21 cellular contexts compared by ENCODE assay signal in genomic region chr6:102853249-102853955, GRCh38.
DNase-seq lines count a peak whose midpoint lies in the region; ATAC-seq lines count a peak whose summit lies in the region.
"Had no signal": no experiment of that assay in that cellular context is flagged by ENCODE, and none has a peak within 500 bp of the region (broad histone marks: within the 10 kb centered on the region; RNA-seq: fewer than 3 reads in every experiment).

No MANE protein-coding gene starts in this region.

- no peak overlapping the region for H3K27ac ChIP-seq in mesendoderm (ENCODE audit: low read depth, low read length)
- H3K27ac ChIP-seq: 22Rv1, KMS-11, transverse colon had no signal

- no peaks in the 10 kb centered on the region for H3K36me3 Mint-ChIP-seq in activated T-helper 1 cell treated with anti-CD3 and anti-CD28 coated beads, Interleukin-12 subunit alpha, Interleukin-12 subunit beta, Interleukin-2, Interleukin-4 antibody, amounts not matched to agents 30 ng/mL and 10 ng/mL and 1 ng/mL, durations not matched to agents 14 hours and 24 hours and 36 hours (ENCODE audit: low read depth)
- H3K36me3 Mint-ChIP-seq: activated CD4-positive, alpha-beta memory T cell treated with anti-CD3 and anti-CD28 coated beads for 36 hours; activated naive CD8-positive, alpha-beta T cell treated with anti-CD3 and anti-CD28 coated beads, Interleukin-2, amount 10 ng/mL, durations not matched to agents 7 days and 5 days; CD8-positive, alpha-beta T cell had no signal

- peaks cover 7% of the 10 kb centered on the region for H3K4me1 Mint-ChIP-seq in activated T-helper 1 cell treated with anti-CD3 and anti-CD28 coated beads, Interleukin-12 subunit alpha, Interleukin-12 subunit beta, Interleukin-2, Interleukin-4 antibody, amounts not matched to agents 30 ng/mL and 10 ng/mL and 1 ng/mL, durations not matched to agents 14 hours and 24 hours and 36 hours (ENCODE audit: low read depth)
- H3K4me1 Mint-ChIP-seq: activated naive CD8-positive, alpha-beta T cell treated with anti-CD3 and anti-CD28 coated beads, Interleukin-2, amount 10 ng/mL, durations not matched to agents 7 days and 5 days; stimulated activated naive CD8-positive, alpha-beta T cell treated with anti-CD3 and anti-CD28 coated beads, Interleukin-15, amount 100 ng/mL, for 72 hours had no signal

- H3K27me3 ChIP-seq in mesendoderm (ENCODE audit: insufficient read depth, low read length, poor library complexity): no peaks in the 10 kb centered on the region
- H3K27me3 ChIP-seq: transverse colon had no signal

- DNase-seq in DMS 273 (lab: John Stamatoyannopoulos, UW; ENCODE audit: unreplicated experiment): peak; percentile 37
- no peak for DNase-seq in DMS 273 treated with DMSO at 0.1 percent for 48 hours (lab: John Stamatoyannopoulos, UW)
- peak; percentile 15 for DNase-seq in HuH-7 (ENCODE audit: low spot score)
- peak; percentile 9 to 16 for DNase-seq in SHP77 (lab: John Stamatoyannopoulos, UW)
- peak; percentile 6 for DNase-seq in mesendoderm
- DNase-seq in activated T-helper 1 cell treated with anti-CD3 and anti-CD28 coated beads, Interleukin-12 subunit alpha, Interleukin-12 subunit beta, Interleukin-2, Interleukin-4 antibody, amounts not matched to agents 30 ng/mL and 10 ng/mL and 1 ng/mL, durations not matched to agents 14 hours and 24 hours and 36 hours (ENCODE audit: low spot score): no peak
- DNase-seq: activated CD4-positive, alpha-beta memory T cell treated with anti-CD3 and anti-CD28 coated beads for 36 hours; activated effector memory CD4-positive, alpha-beta T cell treated with Interleukin-2 at 50 U/mL for 16 hours; activated naive CD8-positive, alpha-beta T cell treated with anti-CD3 and anti-CD28 coated beads, Interleukin-2, amount 10 ng/mL, durations not matched to agents 7 days and 5 days; CD8-positive, alpha-beta T cell; DND-41; GOT3; kidney glomerular epithelial cell; NCI-H187; stimulated activated naive CD8-positive, alpha-beta T cell treated with anti-CD3 and anti-CD28 coated beads, Interleukin-15, amount 100 ng/mL, for 72 hours; T-helper 9 cell; transverse colon had no signal

- no peaks in the 10 kb centered on the region for H3K36me3 ChIP-seq in mesendoderm (ENCODE audit: control insufficient read depth, insufficient read depth, low read length)
- H3K36me3 ChIP-seq: transverse colon had no signal

- H3K18ac ChIP-seq in mesendoderm (ENCODE audit: low read length): no peak overlapping the region

- no peak overlapping the region for H2BK5ac ChIP-seq in mesendoderm (ENCODE audit: low read length)

- H4K8ac ChIP-seq in mesendoderm (ENCODE audit: low read depth, low read length): no peak overlapping the region

- no peak overlapping the region for H2BK15ac ChIP-seq in mesendoderm (replicated peaks; ENCODE audit: low read depth)

- no peak overlapping the region for H3K4me3 Mint-ChIP-seq in activated T-helper 1 cell treated with anti-CD3 and anti-CD28 coated beads, Interleukin-12 subunit alpha, Interleukin-12 subunit beta, Interleukin-2, Interleukin-4 antibody, amounts not matched to agents 30 ng/mL and 10 ng/mL and 1 ng/mL, durations not matched to agents 14 hours and 24 hours and 36 hours
- H3K4me3 Mint-ChIP-seq: activated CD4-positive, alpha-beta memory T cell treated with anti-CD3 and anti-CD28 coated beads for 36 hours; activated naive CD8-positive, alpha-beta T cell treated with anti-CD3 and anti-CD28 coated beads, Interleukin-2, amount 10 ng/mL, durations not matched to agents 7 days and 5 days; CD8-positive, alpha-beta T cell; stimulated activated naive CD8-positive, alpha-beta T cell treated with anti-CD3 and anti-CD28 coated beads, Interleukin-15, amount 100 ng/mL, for 72 hours had no signal

- intact Hi-C loops in activated T-helper 1 cell treated with anti-CD3 and anti-CD28 coated beads, Interleukin-12 subunit alpha, Interleukin-12 subunit beta, Interleukin-2, Interleukin-4 antibody, amounts not matched to agents 30 ng/mL and 10 ng/mL and 1 ng/mL, durations not matched to agents 14 hours and 24 hours and 36 hours (cut with micrococcal nuclease): no loop called here

- no CpG with 5 or more reads among the region's 2 CpGs for WGBS in mesendoderm (ENCODE audit: extremely low coverage, insufficient coverage, low lambda C conversion rate)

- H3K79me2 ChIP-seq in mesendoderm (ENCODE audit: control insufficient read depth, insufficient read depth, low read length): no peaks in the 10 kb centered on the region

- H3K56ac ChIP-seq in mesendoderm (ENCODE audit: low read length): no peak overlapping the region

- no peak overlapping the region for H3K23ac ChIP-seq in mesendoderm (ENCODE audit: low read length)

- H3K4me2 ChIP-seq in mesendoderm (ENCODE audit: low read length): no peak overlapping the region
- H3K4me2 ChIP-seq: KMS-11 had no signal

- no peaks in the 10 kb centered on the region for H3K27me3 Mint-ChIP-seq in activated T-helper 1 cell treated with anti-CD3 and anti-CD28 coated beads, Interleukin-12 subunit alpha, Interleukin-12 subunit beta, Interleukin-2, Interleukin-4 antibody, amounts not matched to agents 30 ng/mL and 10 ng/mL and 1 ng/mL, durations not matched to agents 14 hours and 24 hours and 36 hours (ENCODE audit: insufficient read depth)
- H3K27me3 Mint-ChIP-seq: activated CD4-positive, alpha-beta memory T cell treated with anti-CD3 and anti-CD28 coated beads for 36 hours; activated naive CD8-positive, alpha-beta T cell treated with anti-CD3 and anti-CD28 coated beads, Interleukin-2, amount 10 ng/mL, durations not matched to agents 7 days and 5 days; stimulated activated naive CD8-positive, alpha-beta T cell treated with anti-CD3 and anti-CD28 coated beads, Interleukin-15, amount 100 ng/mL, for 72 hours had no signal

- no peaks in the 10 kb centered on the region for H3K4me1 ChIP-seq in mesendoderm (ENCODE audit: control insufficient read depth, low read depth, low read length)
- H3K4me1 ChIP-seq: transverse colon had no signal

- no peak for ATAC-seq in activated CD4-positive, CD25-positive, alpha-beta regulatory T cell treated with anti-CD3 and anti-CD28 coated beads, Interleukin-2, amount 50 U/mL, for 24 hours
- ATAC-seq in HG02970 (IDR thresholded peaks at IDR 0.05; ENCODE audit: low FRiP score, unreplicated experiment): no peak
- ATAC-seq: CD8-positive, alpha-beta T cell; stimulated activated naive CD8-positive, alpha-beta T cell treated with anti-CD3 and anti-CD28 coated beads, Interleukin-15, amount 100 ng/mL, for 72 hours had no signal

- no peak overlapping the region for H4K5ac ChIP-seq in mesendoderm (ENCODE audit: low read length)

- no peak overlapping the region for H3K4me3 ChIP-seq in mesendoderm (ENCODE audit: low read length)
- H3K4me3 ChIP-seq: transverse colon had no signal

- no peak overlapping the region for H3K4ac ChIP-seq in mesendoderm (ENCODE audit: low read depth, low read length)

- H3K9me3 Mint-ChIP-seq in activated T-helper 1 cell treated with anti-CD3 and anti-CD28 coated beads, Interleukin-12 subunit alpha, Interleukin-12 subunit beta, Interleukin-2, Interleukin-4 antibody, amounts not matched to agents 30 ng/mL and 10 ng/mL and 1 ng/mL, durations not matched to agents 14 hours and 24 hours and 36 hours: no peaks in the 10 kb centered on the region
- H3K9me3 Mint-ChIP-seq: activated CD4-positive, alpha-beta memory T cell treated with anti-CD3 and anti-CD28 coated beads for 36 hours; activated naive CD8-positive, alpha-beta T cell treated with anti-CD3 and anti-CD28 coated beads, Interleukin-2, amount 10 ng/mL, durations not matched to agents 7 days and 5 days; stimulated activated naive CD8-positive, alpha-beta T cell treated with anti-CD3 and anti-CD28 coated beads, Interleukin-15, amount 100 ng/mL, for 72 hours had no signal

- H2AK5ac ChIP-seq in mesendoderm (ENCODE audit: low read length): no peak overlapping the region

- no peak overlapping the region for H2BK120ac ChIP-seq in mesendoderm (ENCODE audit: low read depth, low read length)

- H3K9ac ChIP-seq in mesendoderm (ENCODE audit: low read length): no peak overlapping the region
- H3K9ac ChIP-seq: KMS-11 had no signal

- no peak overlapping the region for H3K27ac Mint-ChIP-seq in activated T-helper 1 cell treated with anti-CD3 and anti-CD28 coated beads, Interleukin-12 subunit alpha, Interleukin-12 subunit beta, Interleukin-2, Interleukin-4 antibody, amounts not matched to agents 30 ng/mL and 10 ng/mL and 1 ng/mL, durations not matched to agents 14 hours and 24 hours and 36 hours
- H3K27ac Mint-ChIP-seq: activated CD4-positive, alpha-beta memory T cell treated with anti-CD3 and anti-CD28 coated beads for 36 hours; activated naive CD8-positive, alpha-beta T cell treated with anti-CD3 and anti-CD28 coated beads, Interleukin-2, amount 10 ng/mL, durations not matched to agents 7 days and 5 days; CD8-positive, alpha-beta T cell; stimulated activated naive CD8-positive, alpha-beta T cell treated with anti-CD3 and anti-CD28 coated beads, Interleukin-15, amount 100 ng/mL, for 72 hours had no signal

- no peaks in the 10 kb centered on the region for H3K79me1 ChIP-seq in mesendoderm (ENCODE audit: low read length)

Comparison
In these comparisons a context has a peak if more than half of its experiments do, and no peak if none do; other contexts are left out.
1. DNase-seq: peak in DMS 273 (single experiment), HuH-7 (single experiment), SHP77 (2 of 2) and mesendoderm (single experiment); none in DMS 273 treated with DMSO at 0.1 percent for 48 hours (single experiment) and activated T-helper 1 cell treated with anti-CD3 and anti-CD28 coated beads, Interleukin-12 subunit alpha, Interleukin-12 subunit beta, Interleukin-2, Interleukin-4 antibody, amounts not matched to agents 30 ng/mL and 10 ng/mL and 1 ng/mL, durations not matched to agents 14 hours and 24 hours and 36 hours (single experiment).